Comparison of ENCODE assay signal across 35 cellular contexts in genomic region chr6:95803889-95804288, GRCh38.
"Had no signal": no experiment of that assay in that cellular context is flagged by ENCODE, and none has a peak within 500 bp of the region (broad histone marks: within the 10 kb centered on the region; RNA-seq: fewer than 3 reads in every experiment).

No MANE protein-coding gene starts in this region.

- H3K36me3 ChIP-seq: adrenal gland, brain microvascular endothelial cell, breast epithelium had no signal

- ATAC-seq: activated CD8-positive, alpha-beta T cell treated with anti-CD3 and anti-CD28 coated beads for 36 hours; activated naive CD4-positive, alpha-beta T cell treated with anti-CD3 and anti-CD28 coated beads, Interleukin-2, amount 50 U/mL, for 72 hours; activated T-cell treated with anti-CD3 and anti-CD28 coated beads, Interleukin-2, amount 50 U/mL, for 4 hours; activated T-cell treated with anti-CD3 and anti-CD28 coated beads, Interleukin-2, amount 50 U/mL, for 72 hours; activated T-helper 17 cell treated with anti-CD3 and anti-CD28 coated beads, Interleukin-2, amount 50 U/mL, for 72 hours; body of pancreas had no signal

- FAIRE-seq: astrocyte had no signal

- H3K4me3 Mint-ChIP-seq: activated B cell treated with CpG ODN at 0.5 μM for 24 hours; activated CD4-positive, alpha-beta memory T cell treated with anti-CD3 and anti-CD28 coated beads for 36 hours; activated CD4-positive, alpha-beta T cell treated with anti-CD3 and anti-CD28 coated beads, Interleukin-2, amount 10 ng/mL, durations not matched to agents 24 days and 14 days; activated CD8-positive, alpha-beta T cell treated with anti-CD3 and anti-CD28 coated beads for 36 hours; activated naive CD4-positive, alpha-beta T cell treated with anti-CD3 and anti-CD28 coated beads for 36 hours; activated naive CD8-positive, alpha-beta T cell treated with anti-CD3 and anti-CD28 coated beads for 36 hours; activated T-cell treated with anti-CD3 and anti-CD28 coated beads, Interleukin-2, amount 50 U/mL, for 4 hours; activated T-cell treated with anti-CD3 and anti-CD28 coated beads, Interleukin-2, amount 50 U/mL, for 72 hours; activated T-helper 1 cell treated with anti-CD3 and anti-CD28 coated beads, Interleukin-12 subunit alpha, Interleukin-12 subunit beta, Interleukin-2, Interleukin-4 antibody, amounts not matched to agents 30 ng/mL and 10 ng/mL and 1 ng/mL, durations not matched to agents 14 hours and 24 hours and 36 hours; activated T-helper 17 cell treated with anti-CD3 and anti-CD28 coated beads, Interleukin-2, amount 50 U/mL, for 72 hours; T-helper 1 cell treated with Interleukin-12 subunit alpha and Interleukin-12 subunit beta and Interleukin-4 antibody, amounts not matched to agents 30 μg/mL and 1 μg/mL, for 36 hours; T-helper 2 cell treated with Interferon-gamma antibody and Interleukin-4, amounts not matched to agents 5 μg/mL and 100 μg/mL, for 36 hours had no signal

- H3K36me3 Mint-ChIP-seq: activated CD4-positive, alpha-beta memory T cell treated with anti-CD3 and anti-CD28 coated beads for 36 hours; activated naive CD4-positive, alpha-beta T cell treated with anti-CD3 and anti-CD28 coated beads, Interleukin-2, amount 50 U/mL, for 72 hours; activated naive CD8-positive, alpha-beta T cell treated with anti-CD3 and anti-CD28 coated beads for 36 hours had no signal

- H3K4me3 ChIP-seq: adrenal gland, body of pancreas, breast epithelium had no signal

- H3K27ac Mint-ChIP-seq: activated B cell treated with CpG ODN at 0.5 μM for 24 hours; activated CD4-positive, alpha-beta memory T cell treated with anti-CD3 and anti-CD28 coated beads for 36 hours; activated CD4-positive, alpha-beta T cell treated with anti-CD3 and anti-CD28 coated beads, Interleukin-2, amount 10 ng/mL, durations not matched to agents 24 days and 14 days; activated CD8-positive, alpha-beta T cell treated with anti-CD3 and anti-CD28 coated beads for 36 hours; activated naive CD4-positive, alpha-beta T cell treated with anti-CD3 and anti-CD28 coated beads for 36 hours; activated naive CD4-positive, alpha-beta T cell treated with anti-CD3 and anti-CD28 coated beads, Interleukin-2, amount 50 U/mL, for 72 hours; activated naive CD8-positive, alpha-beta T cell treated with anti-CD3 and anti-CD28 coated beads for 36 hours; activated T-cell treated with anti-CD3 and anti-CD28 coated beads, Interleukin-2, amount 50 U/mL, for 72 hours; activated T-helper 1 cell treated with anti-CD3 and anti-CD28 coated beads, Interleukin-12 subunit alpha, Interleukin-12 subunit beta, Interleukin-2, Interleukin-4 antibody, amounts not matched to agents 30 ng/mL and 10 ng/mL and 1 ng/mL, durations not matched to agents 14 hours and 24 hours and 36 hours; activated T-helper 17 cell treated with anti-CD3 and anti-CD28 coated beads, Interleukin-2, amount 50 U/mL, for 72 hours; T-helper 1 cell treated with Interleukin-12 subunit alpha and Interleukin-12 subunit beta and Interleukin-4 antibody, amounts not matched to agents 30 μg/mL and 1 μg/mL, for 36 hours; T-helper 2 cell treated with Interferon-gamma antibody and Interleukin-4, amounts not matched to agents 5 μg/mL and 100 μg/mL, for 36 hours had no signal

- H3K27me3 Mint-ChIP-seq: activated B cell treated with CpG ODN at 0.5 μM for 24 hours; activated CD4-positive, alpha-beta memory T cell treated with anti-CD3 and anti-CD28 coated beads for 36 hours; activated CD4-positive, alpha-beta T cell treated with anti-CD3 and anti-CD28 coated beads, Interleukin-2, amount 10 ng/mL, durations not matched to agents 24 days and 14 days; activated CD8-positive, alpha-beta T cell treated with anti-CD3 and anti-CD28 coated beads for 36 hours; activated naive CD8-positive, alpha-beta T cell treated with anti-CD3 and anti-CD28 coated beads for 36 hours; activated T-helper 17 cell treated with anti-CD3 and anti-CD28 coated beads, Interleukin-2, amount 50 U/mL, for 72 hours had no signal

- H3K4me1 ChIP-seq: adrenal gland, body of pancreas, breast epithelium had no signal

- H3K9me3 ChIP-seq: adrenal gland, body of pancreas, breast epithelium had no signal

- DNase-seq: activated B cell treated with CpG ODN at 0.5 μM for 24 hours; activated CD4-positive, alpha-beta memory T cell treated with anti-CD3 and anti-CD28 coated beads for 36 hours; activated CD4-positive, alpha-beta T cell treated with anti-CD3 and anti-CD28 coated beads for 4 hours; activated CD4-positive, alpha-beta T cell treated with anti-CD3 and anti-CD28 coated beads, Interleukin-2, amount 10 ng/mL, durations not matched to agents 24 days and 14 days; activated CD4-positive, alpha-beta T cell treated with anti-CD3 and anti-CD28 coated beads, Interleukin-2, amount 50 U/mL, for 1 hour; activated CD4-positive, alpha-beta T cell treated with anti-CD3 and anti-CD28 coated beads, Interleukin-2, amount 50 U/mL, for 4 hours; activated CD4-positive, CD25-positive, alpha-beta regulatory T cell treated with anti-CD3 and anti-CD28 coated beads, Interleukin-2, amount 50 U/mL, for 72 hours; activated CD8-positive, alpha-beta memory T cell treated with anti-CD3 and anti-CD28 coated beads, Interleukin-2, amount 50 U/mL, for 4 hours; activated CD8-positive, alpha-beta T cell treated with anti-CD3 and anti-CD28 coated beads for 36 hours; activated effector memory CD4-positive, alpha-beta T cell treated with anti-CD3 and anti-CD28 coated beads, Interleukin-2, amount 50 U/mL, for 16 hours; activated gamma-delta T cell treated with Interleukin-2 at 50 U/mL for 16 hours; activated naive CD4-positive, alpha-beta T cell; activated naive CD4-positive, alpha-beta T cell treated with anti-CD3 and anti-CD28 coated beads for 36 hours; activated naive CD4-positive, alpha-beta T cell treated with anti-CD3 and anti-CD28 coated beads, Interleukin-2, amount 50 U/mL, for 16 hours; activated naive CD8-positive, alpha-beta T cell treated with anti-CD3 and anti-CD28 coated beads for 36 hours; activated T-cell treated with anti-CD3 and anti-CD28 coated beads for 4 hours; activated T-cell treated with anti-CD3 and anti-CD28 coated beads, Interleukin-2, amount 50 U/mL, for 1 hour; activated T-cell treated with anti-CD3 and anti-CD28 coated beads, Interleukin-2, amount 50 U/mL, for 4 hours; activated T-cell treated with anti-CD3 and anti-CD28 coated beads, Interleukin-2, amount 50 U/mL, for 72 hours; adrenal gland; amniotic stem cell; aorta; body of pancreas; brain microvascular endothelial cell; central memory CD4-positive, alpha-beta T cell; T-helper 1 cell; T-helper 9 cell had no signal

- H3K9me3 Mint-ChIP-seq: activated CD4-positive, alpha-beta memory T cell treated with anti-CD3 and anti-CD28 coated beads for 36 hours; activated CD4-positive, alpha-beta T cell treated with anti-CD3 and anti-CD28 coated beads, Interleukin-2, amount 10 ng/mL, durations not matched to agents 24 days and 14 days; activated CD8-positive, alpha-beta T cell treated with anti-CD3 and anti-CD28 coated beads for 36 hours; activated naive CD4-positive, alpha-beta T cell treated with anti-CD3 and anti-CD28 coated beads for 36 hours; activated naive CD8-positive, alpha-beta T cell treated with anti-CD3 and anti-CD28 coated beads for 36 hours; activated T-cell treated with anti-CD3 and anti-CD28 coated beads, Interleukin-2, amount 50 U/mL, for 4 hours; activated T-helper 1 cell treated with anti-CD3 and anti-CD28 coated beads, Interleukin-12 subunit alpha, Interleukin-12 subunit beta, Interleukin-2, Interleukin-4 antibody, amounts not matched to agents 30 ng/mL and 10 ng/mL and 1 ng/mL, durations not matched to agents 14 hours and 24 hours and 36 hours; activated T-helper 17 cell treated with anti-CD3 and anti-CD28 coated beads, Interleukin-2, amount 50 U/mL, for 72 hours; T-helper 1 cell treated with Interleukin-12 subunit alpha and Interleukin-12 subunit beta and Interleukin-4 antibody, amounts not matched to agents 30 μg/mL and 1 μg/mL, for 36 hours; T-helper 2 cell treated with Interferon-gamma antibody and Interleukin-4, amounts not matched to agents 5 μg/mL and 100 μg/mL, for 36 hours had no signal

- H3K4me1 Mint-ChIP-seq: activated B cell treated with CpG ODN at 0.5 μM for 24 hours; activated CD4-positive, alpha-beta T cell treated with anti-CD3 and anti-CD28 coated beads, Interleukin-2, amount 10 ng/mL, durations not matched to agents 24 days and 14 days; activated naive CD8-positive, alpha-beta T cell treated with anti-CD3 and anti-CD28 coated beads for 36 hours; activated T-helper 17 cell treated with anti-CD3 and anti-CD28 coated beads, Interleukin-2, amount 50 U/mL, for 72 hours had no signal

- H3K27me3 ChIP-seq: adrenal gland, body of pancreas, brain microvascular endothelial cell, breast epithelium had no signal

- H3K27ac ChIP-seq: adrenal gland, body of pancreas, brain microvascular endothelial cell, breast epithelium, VCaP had no signal
